ENCODE assay signal across 22 cellular contexts in genomic region chr13:38862443-38862842, GRCh38.
DNase-seq lines count a peak whose midpoint lies in the region; ATAC-seq and TF ChIP-seq lines count a peak whose summit lies in the region.
"Had no signal": no experiment of that assay in that cellular context is flagged by ENCODE, and none has a peak within 500 bp of the region (broad histone marks: within the 10 kb centered on the region; RNA-seq: fewer than 3 reads in every experiment).

No MANE protein-coding gene starts in this region.

- H3K9me2 ChIP-seq in GM23338 (ENCODE audit: insufficient read depth) = no peaks in the 10 kb centered on the region

- TF ChIP-seq CTCF in GM13976 (IDR thresholded peaks at IDR 0.05; ENCODE audit: borderline replicate concordance, control extremely low read depth, extremely low read depth, insufficient read depth, missing control alignments) (no peak), mesothelial cell of epicardium (IDR thresholded peaks at IDR 0.05; ENCODE audit: unreplicated experiment) (no peak), GM23338 (conservative IDR thresholded peaks at IDR 0.05; ENCODE audit: low read depth in 2 of 2) (no peak)

- no peak overlapping the region for H2AFZ ChIP-seq in GM23338

- H3K27me3 ChIP-seq in GM23338 (ENCODE audit: insufficient read depth) = no peaks in the 10 kb centered on the region

- no peaks in the 10 kb centered on the region for H3K36me3 Mint-ChIP-seq in activated naive CD4-positive, alpha-beta T cell treated with anti-CD3 and anti-CD28 coated beads, Interleukin-2, amount 10 ng/mL, durations not matched to agents 7 days and 5 days
- H3K36me3 Mint-ChIP-seq in mesothelial cell of epicardium = peaks cover 23% of the 10 kb centered on the region
- H3K36me3 Mint-ChIP-seq in GM23338 (ENCODE audit: low read depth) = peaks cover 2% of the 10 kb centered on the region; the same call in 1 of the 3 replicates
- H3K36me3 Mint-ChIP-seq: IgD-negative memory B cell had no signal

- H3K79me2 ChIP-seq in GM23338 (replicated peaks; ENCODE audit: insufficient read depth) = no peaks in the 10 kb centered on the region

- H3K27ac ChIP-seq in GM23338 (ENCODE audit: low read depth) = no peak overlapping the region

- no peaks in the 10 kb centered on the region for H3K36me3 ChIP-seq in GM23338 (ENCODE audit: insufficient read depth)
- H3K36me3 ChIP-seq: BE2C had no signal

- H3K4me3 ChIP-seq in GM23338 = no peak overlapping the region

- no peaks in the 10 kb centered on the region for H3K4me1 Mint-ChIP-seq in activated naive CD4-positive, alpha-beta T cell treated with anti-CD3 and anti-CD28 coated beads, Interleukin-2, amount 10 ng/mL, durations not matched to agents 7 days and 5 days
- H3K4me1 Mint-ChIP-seq in mesothelial cell of epicardium = peaks cover 2% of the 10 kb centered on the region
- peaks cover 1% of the 10 kb centered on the region; the same call in 2 of the 3 replicates for H3K4me1 Mint-ChIP-seq in GM23338
- H3K4me1 Mint-ChIP-seq: IgD-negative memory B cell had no signal

- peak; percentile 48 for ATAC-seq in GM19025 (IDR thresholded peaks at IDR 0.05; ENCODE audit: low read depth, unreplicated experiment)
- ATAC-seq in HG02610 (IDR thresholded peaks at IDR 0.05; ENCODE audit: unreplicated experiment) = peak; percentile 79
- ATAC-seq in HG03432 (IDR thresholded peaks at IDR 0.05; ENCODE audit: unreplicated experiment) = peak; percentile 51
- no peak for ATAC-seq in GM21619 (IDR thresholded peaks at IDR 0.05; ENCODE audit: unreplicated experiment)
- ATAC-seq in GM23338 = no peak

- H3K4me3 Mint-ChIP-seq in activated naive CD4-positive, alpha-beta T cell treated with anti-CD3 and anti-CD28 coated beads, Interleukin-2, amount 10 ng/mL, durations not matched to agents 7 days and 5 days = no peak overlapping the region
- H3K4me3 Mint-ChIP-seq in mesothelial cell of epicardium (no peak overlapping the region), GM23338 (no peak overlapping the region)
- H3K4me3 Mint-ChIP-seq: CD4-positive, alpha-beta T cell; IgD-negative memory B cell had no signal

- no peaks in the 10 kb centered on the region for H4K20me1 ChIP-seq in GM23338 (replicated peaks; ENCODE audit: insufficient read depth)

- DNase-seq in GM13976 (ENCODE audit: low spot score) (peak; percentile 7), mesothelial cell of epicardium (ENCODE audit: low spot score in 2 of 2, unreplicated experiment in 2 of 2) (no peak), GM23338 (ENCODE audit: low spot score) (no peak)
- no peak for DNase-seq in activated naive CD4-positive, alpha-beta T cell treated with anti-CD3 and anti-CD28 coated beads, Interleukin-2, amount 10 ng/mL, durations not matched to agents 7 days and 5 days
- DNase-seq: BE2C; Caco-2; CD4-positive, alpha-beta T cell; Karpas-422; NCI-H1417 treated with DMSO at 0.1 percent for 48 hours; NCI-H187 treated with DMSO at 0.1 percent for 48 hours; NCI-H2227 treated with DMSO at 0.1 percent for 48 hours; NCI-H510A treated with DMSO at 0.1 percent for 48 hours; NCI-H774; OCI-M1; SIG-M5; T-helper 1 cell; T-helper 9 cell had no signal

- CTCF ChIA-PET in activated naive CD4-positive, alpha-beta T cell treated with anti-CD3 and anti-CD28 coated beads, Interleukin-2, amount 10 ng/mL, durations not matched to agents 7 days and 5 days (lab: Charles Lee) = no interaction called here

- H3K9me3 Mint-ChIP-seq in activated naive CD4-positive, alpha-beta T cell treated with anti-CD3 and anti-CD28 coated beads, Interleukin-2, amount 10 ng/mL, durations not matched to agents 7 days and 5 days = no peaks in the 10 kb centered on the region
- H3K9me3 Mint-ChIP-seq in mesothelial cell of epicardium = no peaks in the 10 kb centered on the region
- H3K9me3 Mint-ChIP-seq in GM23338 = no peaks in the 10 kb centered on the region
- H3K9me3 Mint-ChIP-seq: CD4-positive, alpha-beta T cell; IgD-negative memory B cell had no signal

- H3K4me1 ChIP-seq in GM23338 (ENCODE audit: insufficient read depth) = 0 out of 2 replicates have a peak, but pooled peaks cover 1% of the 10 kb centered on the region
- H3K4me1 ChIP-seq: BE2C, Caco-2 had no signal

- no peaks in the 10 kb centered on the region for H3F3A ChIP-seq in GM23338 (replicated peaks; ENCODE audit: low read depth)

- H3K27ac Mint-ChIP-seq in activated naive CD4-positive, alpha-beta T cell treated with anti-CD3 and anti-CD28 coated beads, Interleukin-2, amount 10 ng/mL, durations not matched to agents 7 days and 5 days = no peak overlapping the region
- no peak overlapping the region for H3K27ac Mint-ChIP-seq in mesothelial cell of epicardium
- H3K27ac Mint-ChIP-seq in GM23338 = no peak overlapping the region
- H3K27ac Mint-ChIP-seq: CD4-positive, alpha-beta T cell; IgD-negative memory B cell had no signal

- in situ Hi-C loops in GM13976 (cut with MboI; ENCODE audit: low sequenced_read_pairs, unreplicated experiment) = no loop called here

- H3K27me3 Mint-ChIP-seq in activated naive CD4-positive, alpha-beta T cell treated with anti-CD3 and anti-CD28 coated beads, Interleukin-2, amount 10 ng/mL, durations not matched to agents 7 days and 5 days = no peaks in the 10 kb centered on the region
- no peaks in the 10 kb centered on the region for H3K27me3 Mint-ChIP-seq in mesothelial cell of epicardium (ENCODE audit: low read depth)
- H3K27me3 Mint-ChIP-seq in GM23338 (ENCODE audit: insufficient read depth, low read depth, poor library complexity) = no peaks in the 10 kb centered on the region
- H3K27me3 Mint-ChIP-seq: IgD-negative memory B cell had no signal

- H3K4me2 ChIP-seq in GM23338 = no peak overlapping the region

TF ChIP-seq in GM23338, 12 proteins besides CTCF, POLR2A, EP300 and RAD21 (continues in another document):
- TF ChIP-seq EZH2 (IDR thresholded peaks at IDR 0.05; ENCODE audit: low read depth, unreplicated experiment) (no peak), JUNB (IDR thresholded peaks at IDR 0.05; ENCODE audit: unreplicated experiment) (no peak)
- TF ChIP-seq, protein P1, sequence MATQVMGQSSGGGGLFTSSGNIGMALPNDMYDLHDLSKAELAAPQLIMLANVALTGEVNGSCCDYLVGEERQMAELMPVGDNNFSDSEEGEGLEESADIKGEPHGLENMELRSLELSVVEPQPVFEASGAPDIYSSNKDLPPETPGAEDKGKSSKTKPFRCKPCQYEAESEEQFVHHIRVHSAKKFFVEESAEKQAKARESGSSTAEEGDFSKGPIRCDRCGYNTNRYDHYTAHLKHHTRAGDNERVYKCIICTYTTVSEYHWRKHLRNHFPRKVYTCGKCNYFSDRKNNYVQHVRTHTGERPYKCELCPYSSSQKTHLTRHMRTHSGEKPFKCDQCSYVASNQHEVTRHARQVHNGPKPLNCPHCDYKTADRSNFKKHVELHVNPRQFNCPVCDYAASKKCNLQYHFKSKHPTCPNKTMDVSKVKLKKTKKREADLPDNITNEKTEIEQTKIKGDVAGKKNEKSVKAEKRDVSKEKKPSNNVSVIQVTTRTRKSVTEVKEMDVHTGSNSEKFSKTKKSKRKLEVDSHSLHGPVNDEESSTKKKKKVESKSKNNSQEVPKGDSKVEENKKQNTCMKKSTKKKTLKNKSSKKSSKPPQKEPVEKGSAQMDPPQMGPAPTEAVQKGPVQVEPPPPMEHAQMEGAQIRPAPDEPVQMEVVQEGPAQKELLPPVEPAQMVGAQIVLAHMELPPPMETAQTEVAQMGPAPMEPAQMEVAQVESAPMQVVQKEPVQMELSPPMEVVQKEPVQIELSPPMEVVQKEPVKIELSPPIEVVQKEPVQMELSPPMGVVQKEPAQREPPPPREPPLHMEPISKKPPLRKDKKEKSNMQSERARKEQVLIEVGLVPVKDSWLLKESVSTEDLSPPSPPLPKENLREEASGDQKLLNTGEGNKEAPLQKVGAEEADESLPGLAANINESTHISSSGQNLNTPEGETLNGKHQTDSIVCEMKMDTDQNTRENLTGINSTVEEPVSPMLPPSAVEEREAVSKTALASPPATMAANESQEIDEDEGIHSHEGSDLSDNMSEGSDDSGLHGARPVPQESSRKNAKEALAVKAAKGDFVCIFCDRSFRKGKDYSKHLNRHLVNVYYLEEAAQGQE (IDR thresholded peaks at IDR 0.05; ENCODE audit: unreplicated experiment) = no peak

Comparison
In these comparisons a context has a peak if more than half of its experiments do, and no peak if none do; other contexts are left out.
1. ATAC-seq: peak in GM19025 (single experiment), HG02610 (single experiment) and HG03432 (single experiment); none in GM21619 (single experiment) and GM23338 (single experiment).